Comparison of ENCODE assay signal across 29 cellular contexts in genomic region chr11:73009972-73010371, GRCh38.
"Had no signal": no experiment of that assay in that cellular context is flagged by ENCODE, and none has a peak within 500 bp of the region (broad histone marks: within the 10 kb centered on the region; RNA-seq: fewer than 3 reads in every experiment).

No MANE protein-coding gene starts in this region.

- H3K27me3 Mint-ChIP-seq: activated CD4-positive, alpha-beta memory T cell treated with anti-CD3 and anti-CD28 coated beads, Interleukin-2, amount 10 ng/mL, durations not matched to agents 7 days and 5 days; activated CD4-positive, alpha-beta T cell treated with anti-CD3 and anti-CD28 coated beads, Interleukin-2, amount 10 ng/mL, durations not matched to agents 7 days and 5 days; activated naive CD4-positive, alpha-beta T cell treated with anti-CD3 and anti-CD28 coated beads, Interleukin-2, amount 10 ng/mL, durations not matched to agents 7 days and 5 days; activated naive CD8-positive, alpha-beta T cell treated with anti-CD3 and anti-CD28 coated beads for 36 hours; activated T-helper 17 cell treated with anti-CD3 and anti-CD28 coated beads, Interleukin-2, amount 50 U/mL, for 72 hours; T-cell had no signal

- H3K4me1 Mint-ChIP-seq: activated CD4-positive, alpha-beta memory T cell treated with anti-CD3 and anti-CD28 coated beads, Interleukin-2, amount 10 ng/mL, durations not matched to agents 7 days and 5 days; activated CD4-positive, alpha-beta T cell treated with anti-CD3 and anti-CD28 coated beads, Interleukin-2, amount 10 ng/mL, durations not matched to agents 7 days and 5 days; activated naive CD4-positive, alpha-beta T cell treated with anti-CD3 and anti-CD28 coated beads, Interleukin-2, amount 10 ng/mL, durations not matched to agents 7 days and 5 days had no signal

- H3K4me3 ChIP-seq: cardiac muscle cell, SJSA1 had no signal

- ATAC-seq: activated T-helper 17 cell treated with anti-CD3 and anti-CD28 coated beads, Interleukin-2, amount 50 U/mL, for 72 hours; Panc1; T-cell had no signal

- H3K9me3 ChIP-seq: SJSA1 had no signal

- DNase-seq: activated CD4-positive, alpha-beta memory T cell treated with anti-CD3 and anti-CD28 coated beads, Interleukin-2, amount 10 ng/mL, durations not matched to agents 7 days and 5 days; activated CD4-positive, alpha-beta T cell treated with anti-CD3 and anti-CD28 coated beads, Interleukin-2, amount 10 ng/mL, durations not matched to agents 7 days and 5 days; activated CD4-positive, CD25-positive, alpha-beta regulatory T cell; activated gamma-delta T cell; activated naive CD4-positive, alpha-beta T cell treated with anti-CD3 and anti-CD28 coated beads, Interleukin-2, amount 10 ng/mL, durations not matched to agents 7 days and 5 days; activated naive CD8-positive, alpha-beta T cell treated with anti-CD3 and anti-CD28 coated beads for 36 hours; activated T-cell treated with anti-CD3 and anti-CD28 coated beads for 4 hours; activated T-cell treated with anti-CD3 and anti-CD28 coated beads, Interleukin-2, amount 50 U/mL, for 48 hours; brain microvascular endothelial cell; KG1; NCI-H1092; NCI-H1417; NCI-H1930; NCI-H2171; NCI-H345; NCI-H510A; NCI-H526 treated with DMSO at 0.1 percent for 48 hours; NCI-H82; OCI-M1; Right ventricle myocardium superior; RPMI8226; T-cell; T-helper 2 cell; T1000 had no signal

- H3K4me3 Mint-ChIP-seq: activated CD4-positive, alpha-beta memory T cell treated with anti-CD3 and anti-CD28 coated beads, Interleukin-2, amount 10 ng/mL, durations not matched to agents 7 days and 5 days; activated CD4-positive, alpha-beta T cell treated with anti-CD3 and anti-CD28 coated beads, Interleukin-2, amount 10 ng/mL, durations not matched to agents 7 days and 5 days; activated naive CD4-positive, alpha-beta T cell treated with anti-CD3 and anti-CD28 coated beads, Interleukin-2, amount 10 ng/mL, durations not matched to agents 7 days and 5 days; activated naive CD8-positive, alpha-beta T cell treated with anti-CD3 and anti-CD28 coated beads for 36 hours; activated T-helper 17 cell treated with anti-CD3 and anti-CD28 coated beads, Interleukin-2, amount 50 U/mL, for 72 hours; T-cell had no signal

- H3K27me3 ChIP-seq: brain microvascular endothelial cell, cardiac muscle cell, SJSA1 had no signal

- H3K27ac ChIP-seq: brain microvascular endothelial cell, cardiac muscle cell, SJSA1 had no signal

- H3K27ac Mint-ChIP-seq: activated CD4-positive, alpha-beta memory T cell treated with anti-CD3 and anti-CD28 coated beads, Interleukin-2, amount 10 ng/mL, durations not matched to agents 7 days and 5 days; activated CD4-positive, alpha-beta T cell treated with anti-CD3 and anti-CD28 coated beads, Interleukin-2, amount 10 ng/mL, durations not matched to agents 7 days and 5 days; activated naive CD4-positive, alpha-beta T cell treated with anti-CD3 and anti-CD28 coated beads, Interleukin-2, amount 10 ng/mL, durations not matched to agents 7 days and 5 days; activated naive CD8-positive, alpha-beta T cell treated with anti-CD3 and anti-CD28 coated beads for 36 hours; activated T-helper 17 cell treated with anti-CD3 and anti-CD28 coated beads, Interleukin-2, amount 50 U/mL, for 72 hours had no signal

- FAIRE-seq: TTC549 had no signal

- H3K36me3 ChIP-seq: cardiac muscle cell, SJSA1 had no signal
